In the genomic region with DNA sequence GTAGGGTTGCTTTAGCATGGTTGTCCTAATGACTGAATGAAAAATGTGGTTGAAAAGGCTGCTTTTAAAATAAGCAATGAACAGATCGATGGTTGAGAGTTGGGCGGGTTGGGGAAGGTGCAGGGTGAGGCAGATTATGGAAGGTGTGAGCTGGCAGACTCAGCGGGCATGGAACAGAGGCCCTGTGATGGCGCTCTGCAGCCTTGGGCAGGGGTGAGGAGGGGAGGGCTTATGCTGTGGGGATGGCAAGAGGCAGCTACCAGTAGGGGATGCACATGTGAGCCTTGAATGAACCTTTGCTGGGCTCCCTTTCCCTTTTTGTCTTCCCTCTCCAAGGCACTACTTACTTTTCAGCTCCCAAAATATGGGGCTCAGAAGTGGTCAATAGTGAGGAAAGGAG, we compare ENCODE assay signal across 22 cellular contexts. TPM values are rescaled to one million over a fixed set of nuclear protein-coding genes. Genes with fewer than 3 reads are reported as not detected.
DNase-seq lines count a peak whose midpoint lies in the region; ATAC-seq, FAIRE-seq and TF ChIP-seq lines count a peak whose summit lies in the region.
"Had no signal": no experiment of that assay in that cellular context is flagged by ENCODE, and none has a peak within 500 bp of the region (broad histone marks: within the 10 kb centered on the region; RNA-seq: fewer than 3 reads in every experiment).

No MANE protein-coding gene starts in this region.

- no peak for TF ChIP-seq POLR2A in HepG2 (IDR thresholded peaks at IDR 0.05; ENCODE audit: insufficient read depth in 1 of 2, low read depth in 2 of 2, low read length in 2 of 2)
- TF ChIP-seq POLR2A in right lobe of liver (IDR thresholded peaks at IDR 0.05), result no peak
- no peak for TF ChIP-seq POLR2A in H1 (IDR thresholded peaks at IDR 0.05; ENCODE audit: control extremely low read depth in 1 of 2, low read depth in 2 of 2, low read length in 2 of 2)
- TF ChIP-seq POLR2A in suprapubic skin (IDR thresholded peaks at IDR 0.05), result no peak

- H3K27ac ChIP-seq in HepG2 (ENCODE audit: extremely low read length, insufficient read depth, low read length), result no peak overlapping the region
- H3K27ac ChIP-seq in right lobe of liver, result no peak overlapping the region
- no peak overlapping the region for H3K27ac ChIP-seq in H1 (ENCODE audit: low read depth, low read length)
- no peak overlapping the region for H3K27ac ChIP-seq in suprapubic skin
- H3K27ac ChIP-seq: GM23248 had no signal

- ATAC-seq in HepG2, result peak; percentile 31
- ATAC-seq in right lobe of liver, result no peak
- ATAC-seq in mucosa of descending colon, result peak; percentile 22
- ATAC-seq in HG03280 (IDR thresholded peaks at IDR 0.05; ENCODE audit: unreplicated experiment), result no peak
- ATAC-seq in HG02840 (IDR thresholded peaks at IDR 0.05; ENCODE audit: low FRiP score, unreplicated experiment), result no peak
- ATAC-seq: GM12878, HCT116 had no signal

- in situ Hi-C loops in HepG2 (cut with HindIII; ENCODE audit: extremely low pct_ligation_motif_present, low pct_unique_long_range_greater_than_20kb), result no loop called here

- H3K36me3 ChIP-seq in HepG2 (replicated peaks in 1 of 2; ENCODE audit: control insufficient read depth in 1 of 2, insufficient read depth in 2 of 2, low read length in 2 of 2) (peaks cover 2 to 5% of the 10 kb centered on the region in 2 experiments; a peak in 4 of 5 replicates), right lobe of liver (peaks cover 0 to 11% (median 4%) of the 10 kb centered on the region in 4 donors), H1 (ENCODE audit: control insufficient read depth in 2 of 4, insufficient read depth in 4 of 4, low read length in 3 of 4) (peaks cover 0 to 4% (median 1%) of the 10 kb centered on the region in 4 experiments; a peak in 2 of 8 replicates), mucosa of descending colon (ENCODE audit: low read depth) (no peaks in the 10 kb centered on the region), suprapubic skin (peaks cover 3% of the 10 kb centered on the region)

- intact Hi-C loops in HepG2 (cut with micrococcal nuclease; ENCODE audit: unreplicated experiment) (no loop called here), right lobe of liver (cut with DNase I) (no loop called here), mucosa of descending colon (cut with DNase I, micrococcal nuclease) (no loop called here)

- BruUV-seq in HepG2 (replicated peaks; lab: Mats Ljungman, UMichigan), result no TSS peak

- H3K56ac ChIP-seq in H1 (replicated peaks; ENCODE audit: insufficient read length, low read depth, low read length), result no peak overlapping the region

- no peak overlapping the region for H4K5ac ChIP-seq in H1 (ENCODE audit: insufficient read length, low read depth, low read length)

- WGBS in HepG2 (ENCODE audit: low lambda C conversion rate), result 99% methylated on average over 4 of the region's 4 CpGs
- 100% methylated on average over 4 of the region's 4 CpGs for WGBS in right lobe of liver (ENCODE audit: insufficient coverage, low coverage, low lambda C conversion rate, missing lambda C conversion rate)
- WGBS in H1 (ENCODE audit: extremely low coverage in 1 of 2, insufficient coverage in 1 of 2, insufficient read length in 1 of 2, insufficient replicate concordance in 2 of 2, low coverage in 1 of 2, low lambda C conversion rate in 2 of 2, missing lambda C conversion rate in 1 of 2), 2 experiments, result 94% methylated on average over 4 of the region's 4 CpGs; no CpG with 5 or more reads in 1 of the 2 experiments
- whole genome bisulfite sequencing in suprapubic skin, result 93% methylated on average over 4 of the region's 4 CpGs

- TF ChIP-seq CTCF in HepG2 (CRISPR knock-in tag; IDR thresholded peaks at IDR 0.05), result no peak
- no peak for TF ChIP-seq CTCF in right lobe of liver (IDR thresholded peaks at IDR 0.05)
- no peak for TF ChIP-seq CTCF in H1 (IDR thresholded peaks at IDR 0.05; ENCODE audit: control extremely low read depth in 1 of 3, insufficient read depth in 1 of 3, low read depth in 1 of 3, low read length in 3 of 3)
- TF ChIP-seq CTCF in mucosa of descending colon (IDR thresholded peaks at IDR 0.05), result no peak
- TF ChIP-seq CTCF in suprapubic skin (IDR thresholded peaks at IDR 0.05), result no peak

- H3K4ac ChIP-seq in H1 (replicated peaks; ENCODE audit: insufficient read length, low read depth, low read length), result no peak overlapping the region

- H2BK12ac ChIP-seq in H1 (ENCODE audit: low read depth, low read length), result no peak overlapping the region

- H3K27me3 ChIP-seq in HepG2 (ENCODE audit: control insufficient read depth in 1 of 2, insufficient read depth in 2 of 2, low read length in 2 of 2), result no peaks in the 10 kb centered on the region
- H3K27me3 ChIP-seq in right lobe of liver, result no peaks in the 10 kb centered on the region
- H3K27me3 ChIP-seq in H1 (replicated peaks in 1 of 4; ENCODE audit: control insufficient read depth in 3 of 4, extremely low read depth in 1 of 4, insufficient read depth in 3 of 4, low read length in 3 of 4), result no peaks in the 10 kb centered on the region
- no peaks in the 10 kb centered on the region for H3K27me3 ChIP-seq in suprapubic skin
- H3K27me3 ChIP-seq: BE2C had no signal

- no peak overlapping the region for H2BK15ac ChIP-seq in H1 (ENCODE audit: low read length)

- CTCF ChIA-PET in HepG2 (lab: Yijun Ruan, JAX; ENCODE audit: low intra/inter-chr PET ratio, low total read pairs) (no interaction called here), H1 (lab: Charles Lee; ENCODE audit: partially characterized antibody) (interaction anchor here (1.7 kb wide), 1 partner anchor 33 kb away, joined by 4 read pairs; no protein-coding TSS in a partner anchor)

- no peak overlapping the region for H2AFZ ChIP-seq in HepG2 (ENCODE audit: low read length)
- H2AFZ ChIP-seq in H1 (ENCODE audit: low read length), result no peak overlapping the region
- H2AFZ ChIP-seq: GM23248 had no signal

- H3K4me1 ChIP-seq in HepG2 (ENCODE audit: insufficient read depth, low read length) (peaks cover 21% of the 10 kb centered on the region), right lobe of liver (peaks cover 0 to 14% (median 5%) of the 10 kb centered on the region in 4 donors), H1 (replicated peaks in 1 of 4; ENCODE audit: control insufficient read depth in 3 of 4, insufficient read depth in 4 of 4, low read length in 3 of 4) (peaks cover 0 to 5% (median 0%) of the 10 kb centered on the region in 4 experiments; a peak in 1 of 7 replicates), mucosa of descending colon (ENCODE audit: low read depth) (no peaks in the 10 kb centered on the region), suprapubic skin (no peaks in the 10 kb centered on the region)

- H3K79me1 ChIP-seq in H1 (ENCODE audit: low read depth, low read length), result no peaks in the 10 kb centered on the region

- H3K14ac ChIP-seq in H1 (ENCODE audit: insufficient read length), result no peak overlapping the region

- no peak overlapping the region for H3K4me2 ChIP-seq in HepG2 (ENCODE audit: low read depth, low read length)
- H3K4me2 ChIP-seq in H1 (ENCODE audit: insufficient read depth in 1 of 2, low read depth in 2 of 2, low read length in 2 of 2), result no peak overlapping the region

- H3K9me3 ChIP-seq in HepG2 (ENCODE audit: low read length), result no peaks in the 10 kb centered on the region
- H3K9me3 ChIP-seq in right lobe of liver, result no peaks in the 10 kb centered on the region
- no peaks in the 10 kb centered on the region for H3K9me3 ChIP-seq in H1 (ENCODE audit: insufficient read depth in 2 of 2, low read depth in 1 of 2, low read length in 1 of 2)
- no peaks in the 10 kb centered on the region for H3K9me3 ChIP-seq in mucosa of descending colon
- no peaks in the 10 kb centered on the region for H3K9me3 ChIP-seq in suprapubic skin
- H3K9me3 ChIP-seq: BE2C had no signal

- H4K8ac ChIP-seq in H1 (ENCODE audit: extremely low read depth, insufficient read depth, low read length), result peak overlapping the region; percentile 57; the same call in 1 of the 2 replicates

- no peak for DNase-seq in HepG2 (ENCODE audit: low spot score)
- DNase-seq in right lobe of liver, result no peak
- no peak for DNase-seq in H1 (ENCODE audit: low read depth in 1 of 2, low spot score in 2 of 2)
- DNase-seq in mucosa of descending colon, result no peak
- DNase-seq in suprapubic skin (ENCODE audit: low spot score in 2 of 2), result no peak
- DNase-seq: ACHN; BE2C; C1 segment of cervical spinal cord; CD4-positive, CD25-positive, alpha-beta regulatory T cell; CD8-positive, alpha-beta memory T cell; COR-L47; DMS 273 treated with DMSO at 0.1 percent for 48 hours; DMS53; DND-41; EL; GM23248; H7; HFFc6 had no signal

- H4K20me1 ChIP-seq in HepG2 (ENCODE audit: insufficient read depth, low read length) (no peaks in the 10 kb centered on the region), H1 (replicated peaks in 1 of 2; ENCODE audit: control insufficient read depth in 1 of 2, insufficient read depth in 2 of 2, low read length in 2 of 2) (no peaks in the 10 kb centered on the region)

- TF ChIP-seq RAD21 in HepG2 (CRISPR knock-in tag; IDR thresholded peaks at IDR 0.05), result no peak
- no peak for TF ChIP-seq RAD21 in H1 (IDR thresholded peaks at IDR 0.05 in 1 of 2, conservative IDR thresholded peaks at IDR 0.05 in 1 of 2; ENCODE audit: low read depth in 2 of 2, low read length in 2 of 2)

- H3K9ac ChIP-seq in HepG2 (ENCODE audit: insufficient read depth, low read depth, low read length), result no peak overlapping the region
- H3K9ac ChIP-seq in H1 (replicated peaks in 1 of 4; ENCODE audit: extremely low read depth in 1 of 4, low read depth in 3 of 4, low read length in 3 of 4), result no peak overlapping the region
- H3K9ac ChIP-seq: GM23248 had no signal

- FAIRE-seq in HepG2 (lab: Jason Lieb, UNC), result no peak
- no peak for FAIRE-seq in H1 (lab: Jason Lieb, UNC)
- FAIRE-seq: GM12878 had no signal

- no peaks in the 10 kb centered on the region for H3K23me2 ChIP-seq in H1 (ENCODE audit: low read depth, low read length)

- H3K23ac ChIP-seq in H1 (ENCODE audit: insufficient read length), result no peak overlapping the region

- H2BK120ac ChIP-seq in H1 (replicated peaks; ENCODE audit: low read depth, low read length), result no peak overlapping the region

- POLR2A ChIA-PET in HepG2 (lab: Yijun Ruan, JAX), result no interaction called here
- POLR2A ChIA-PET in H1 (lab: Charles Lee; ENCODE audit: partially characterized antibody), result no interaction called here

- H2AK5ac ChIP-seq in H1 (ENCODE audit: low read depth, low read length), result no peak overlapping the region

- TF ChIP-seq EP300 in HepG2 (IDR thresholded peaks at IDR 0.05; ENCODE audit: low read depth in 2 of 2, low read length in 2 of 2) (no peak), HepG2 (CRISPR knock-in tag; IDR thresholded peaks at IDR 0.05; ENCODE audit: borderline replicate concordance) (no peak), H1 (IDR thresholded peaks at IDR 0.05; ENCODE audit: borderline replicate concordance in 1 of 2, low read depth in 2 of 2, low read length in 2 of 2) (no peak), suprapubic skin (IDR thresholded peaks at IDR 0.05) (no peak)

- H3K4me3 ChIP-seq in HepG2 (replicated peaks in 1 of 3; ENCODE audit: insufficient read depth in 1 of 3, low read depth in 2 of 3, low read length in 3 of 3) (no peak overlapping the region), right lobe of liver (no peak overlapping the region), H1 (ENCODE audit: extremely low read depth in 1 of 4, insufficient read depth in 2 of 4, low read depth in 3 of 4, low read length in 4 of 4) (no peak overlapping the region), mucosa of descending colon (no peak overlapping the region), suprapubic skin (no peak overlapping the region)
- H3K4me3 ChIP-seq: GM12878, GM23248 had no signal

- H3K79me2 ChIP-seq in HepG2 (ENCODE audit: insufficient read depth, low read length) (no peaks in the 10 kb centered on the region), H1 (ENCODE audit: control insufficient read depth in 1 of 2, insufficient read depth in 2 of 2, low read length in 2 of 2) (no peaks in the 10 kb centered on the region)

- H2BK20ac ChIP-seq in H1 (ENCODE audit: low read length), result no peak overlapping the region

- no peak overlapping the region for H3K18ac ChIP-seq in H1 (ENCODE audit: extremely low read depth, low read length)

- no peak overlapping the region for H4K91ac ChIP-seq in H1 (replicated peaks; ENCODE audit: insufficient read length, low read length)

- H2BK5ac ChIP-seq in H1 (ENCODE audit: low read depth, low read length), result no peak overlapping the region

RNA-seq across cellular contexts. Expression of a gene that starts 30.9 kb away (rescaled TPM):
- 89.8 and 135 TPM in 2 replicates for total RNA-seq in HepG2 (2016; rRNA removed; fragmentation: Illumina TruSeq; extraction: Trizol)
- 15.3 and 17.7 TPM in 2 replicates for total RNA-seq in HepG2 (2016; cell fraction: cytosol; rRNA removed; fragmentation: Illumina TruSeq; extraction: Trizol; ENCODE audit: low read depth)
- total RNA-seq in HepG2 (2016; cell fraction: insoluble cytoplasmic fraction; rRNA removed; fragmentation: Illumina TruSeq; extraction: Trizol), result 83.4 and 139 TPM in 2 replicates
- 47.8 and 51.7 TPM in 2 replicates for total RNA-seq in HepG2 (2016; cell fraction: membrane; rRNA removed; fragmentation: Illumina TruSeq; extraction: Trizol)
- total RNA-seq in HepG2 (2016; cell fraction: nucleus; rRNA removed; fragmentation: Illumina TruSeq; extraction: Trizol), result 170 and 186 TPM in 2 replicates
- polyA plus RNA-seq in HepG2 (2011; rRNA removed), result 134 TPM in 2 replicates
- 63.8 and 107 TPM in 2 replicates for polyA plus RNA-seq in HepG2 (2011; cell fraction: cytosol; rRNA removed)
- 45.7 and 54.4 TPM in 2 replicates for polyA plus RNA-seq in HepG2 (2011; cell fraction: nucleus; rRNA removed)
- polyA plus RNA-seq in HepG2 (2012), result 194 and 216 TPM in 2 replicates
- 12.7 and 13.7 TPM in 2 replicates for polyA plus RNA-seq in HepG2 (2016; cell fraction: cytosol; fragmentation: Illumina TruSeq; extraction: Trizol; ENCODE audit: low read depth)
- 116 and 118 TPM in 2 replicates for polyA plus RNA-seq in HepG2 (2016; cell fraction: insoluble cytoplasmic fraction; fragmentation: Illumina TruSeq; extraction: Trizol; ENCODE audit: low read depth)
- polyA plus RNA-seq in HepG2 (2016; cell fraction: membrane; fragmentation: Illumina TruSeq; extraction: Trizol; ENCODE audit: low read depth), result 31.8 and 33.5 TPM in 2 replicates
- 298 and 311 TPM in 2 replicates for polyA plus RNA-seq in HepG2 (2016; cell fraction: nucleus; fragmentation: Illumina TruSeq; extraction: Trizol; ENCODE audit: insufficient read depth, low read depth)
- 26.2 and 55.9 TPM in 2 replicates for polyA minus RNA-seq in HepG2 (2011; rRNA and poly(A)+ RNA removed; ENCODE audit: low replicate concordance)
- 118 and 143 TPM in 2 replicates for polyA minus RNA-seq in HepG2 (2011; cell fraction: cytosol; rRNA and poly(A)+ RNA removed)
- polyA minus RNA-seq in HepG2 (2011; cell fraction: nucleus; rRNA and poly(A)+ RNA removed), result 93.7 and 117 TPM in 2 replicates
- 10 to 100 TPM; 69.6 to 99.5 (median 78.5) TPM for total RNA-seq in right lobe of liver
- 76.4 and 76.5 TPM in 2 replicates for total RNA-seq in H1 (2021; fragmentation: NEBNext Ultra II Directional; extraction: Animal tissue kit (Norgen Biotek cat#: 25700))
- 10.1 and 16.3 TPM in 2 replicates for polyA plus RNA-seq in H1 (2011; rRNA removed)
- polyA plus RNA-seq in H1 (2011; cell fraction: cytosol; rRNA removed), result 17.7 TPM
- polyA plus RNA-seq in H1 (2011; cell fraction: nucleus; rRNA removed), result 7.5 TPM
- polyA plus RNA-seq in H1 (2012, experiment 1 of 2), result 29.3 to 39.3 TPM (median 31.3 TPM) in 4 replicates
- polyA plus RNA-seq in H1 (2012, experiment 2 of 2), result 10.7 TPM
- 111 TPM for polyA plus RNA-seq in H1 (2013, experiment 1 of 2)
- 132 TPM for polyA plus RNA-seq in H1 (2013, experiment 2 of 2)
- polyA minus RNA-seq in H1 (2011; rRNA and poly(A)+ RNA removed), result 19.5 and 20.0 TPM in 2 replicates
- polyA minus RNA-seq in H1 (2011; cell fraction: cytosol; rRNA and poly(A)+ RNA removed), result 29.3 TPM
- 19.0 TPM for polyA minus RNA-seq in H1 (2011; cell fraction: nucleus; rRNA and poly(A)+ RNA removed)
- total RNA-seq in mucosa of descending colon, result 100 to 1,000 TPM; 342 to 860 (median 744) TPM
- 100 to 1,000 TPM in 2 of 4 donors, 10 to 100 TPM in 2; 63.3 to 150 (median 108) TPM for total RNA-seq in suprapubic skin

Comparison
In these comparisons a context has a peak if more than half of its experiments do, and no peak if none do; other contexts are left out.
1. ATAC-seq: peak in HepG2 (single experiment) and mucosa of descending colon (single experiment); none in right lobe of liver (0 of 4), HG03280 (single experiment) and HG02840 (single experiment).